2 cellular contexts compared by ENCODE assay signal in genomic region chr5:2031581-2031980, GRCh38.
A peak's percentile ranks its signal among the peaks of the same experiment; 100 is the strongest.
TF ChIP-seq lines count a peak whose summit lies in the region.

No MANE protein-coding gene starts in this region.

TF ChIP-seq in GM23338, 12 proteins besides CTCF, POLR2A, EP300 and RAD21:
- TF ChIP-seq EZH2phosphoT487 (IDR thresholded peaks at IDR 0.05; ENCODE audit: unreplicated experiment) (no peak), JUNB (IDR thresholded peaks at IDR 0.05; ENCODE audit: unreplicated experiment) (no peak), ZNF114 (CRISPR knock-in tag; IDR thresholded peaks at IDR 0.05) (no peak), ZNF462 (CRISPR knock-in tag; IDR thresholded peaks at IDR 0.05) (no peak), ZNF331 (CRISPR knock-in tag; IDR thresholded peaks at IDR 0.05; ENCODE audit: low read depth) (no peak), STAT1 (IDR thresholded peaks at IDR 0.05; ENCODE audit: unreplicated experiment) (no peak), NANOG (IDR thresholded peaks at IDR 0.05; ENCODE audit: borderline replicate concordance) (no peak), CREB1 (CRISPR knock-in tag; IDR thresholded peaks at IDR 0.05; ENCODE audit: low read depth) (no peak), POLR2AphosphoS5 (IDR thresholded peaks at IDR 0.05; ENCODE audit: low read depth) (no peak), EZH2 (IDR thresholded peaks at IDR 0.05; ENCODE audit: low read depth, unreplicated experiment) (no peak)
- TF ChIP-seq, protein P1, sequence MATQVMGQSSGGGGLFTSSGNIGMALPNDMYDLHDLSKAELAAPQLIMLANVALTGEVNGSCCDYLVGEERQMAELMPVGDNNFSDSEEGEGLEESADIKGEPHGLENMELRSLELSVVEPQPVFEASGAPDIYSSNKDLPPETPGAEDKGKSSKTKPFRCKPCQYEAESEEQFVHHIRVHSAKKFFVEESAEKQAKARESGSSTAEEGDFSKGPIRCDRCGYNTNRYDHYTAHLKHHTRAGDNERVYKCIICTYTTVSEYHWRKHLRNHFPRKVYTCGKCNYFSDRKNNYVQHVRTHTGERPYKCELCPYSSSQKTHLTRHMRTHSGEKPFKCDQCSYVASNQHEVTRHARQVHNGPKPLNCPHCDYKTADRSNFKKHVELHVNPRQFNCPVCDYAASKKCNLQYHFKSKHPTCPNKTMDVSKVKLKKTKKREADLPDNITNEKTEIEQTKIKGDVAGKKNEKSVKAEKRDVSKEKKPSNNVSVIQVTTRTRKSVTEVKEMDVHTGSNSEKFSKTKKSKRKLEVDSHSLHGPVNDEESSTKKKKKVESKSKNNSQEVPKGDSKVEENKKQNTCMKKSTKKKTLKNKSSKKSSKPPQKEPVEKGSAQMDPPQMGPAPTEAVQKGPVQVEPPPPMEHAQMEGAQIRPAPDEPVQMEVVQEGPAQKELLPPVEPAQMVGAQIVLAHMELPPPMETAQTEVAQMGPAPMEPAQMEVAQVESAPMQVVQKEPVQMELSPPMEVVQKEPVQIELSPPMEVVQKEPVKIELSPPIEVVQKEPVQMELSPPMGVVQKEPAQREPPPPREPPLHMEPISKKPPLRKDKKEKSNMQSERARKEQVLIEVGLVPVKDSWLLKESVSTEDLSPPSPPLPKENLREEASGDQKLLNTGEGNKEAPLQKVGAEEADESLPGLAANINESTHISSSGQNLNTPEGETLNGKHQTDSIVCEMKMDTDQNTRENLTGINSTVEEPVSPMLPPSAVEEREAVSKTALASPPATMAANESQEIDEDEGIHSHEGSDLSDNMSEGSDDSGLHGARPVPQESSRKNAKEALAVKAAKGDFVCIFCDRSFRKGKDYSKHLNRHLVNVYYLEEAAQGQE (IDR thresholded peaks at IDR 0.05; ENCODE audit: unreplicated experiment), result no peak
- TF ChIP-seq, protein P2, sequence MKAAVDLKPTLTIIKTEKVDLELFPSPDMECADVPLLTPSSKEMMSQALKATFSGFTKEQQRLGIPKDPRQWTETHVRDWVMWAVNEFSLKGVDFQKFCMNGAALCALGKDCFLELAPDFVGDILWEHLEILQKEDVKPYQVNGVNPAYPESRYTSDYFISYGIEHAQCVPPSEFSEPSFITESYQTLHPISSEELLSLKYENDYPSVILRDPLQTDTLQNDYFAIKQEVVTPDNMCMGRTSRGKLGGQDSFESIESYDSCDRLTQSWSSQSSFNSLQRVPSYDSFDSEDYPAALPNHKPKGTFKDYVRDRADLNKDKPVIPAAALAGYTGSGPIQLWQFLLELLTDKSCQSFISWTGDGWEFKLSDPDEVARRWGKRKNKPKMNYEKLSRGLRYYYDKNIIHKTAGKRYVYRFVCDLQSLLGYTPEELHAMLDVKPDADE (IDR thresholded peaks at IDR 0.05), result no peak

TF ChIP-seq in H1, 55 proteins besides CTCF, POLR2A, EP300 and RAD21:
- no peak for TF ChIP-seq GTF2F1 (IDR thresholded peaks at IDR 0.05; ENCODE audit: borderline replicate concordance, low read depth, low read length)
- TF ChIP-seq RFX5 (IDR thresholded peaks at IDR 0.05; ENCODE audit: borderline replicate concordance, low read depth, low read length), result no peak
- no peak for TF ChIP-seq SP2 (IDR thresholded peaks at IDR 0.05; ENCODE audit: low read length)
- 0 out of 2 replicates have a peak, but pooled peaks have one; percentile 12 for TF ChIP-seq MAX (IDR thresholded peaks at IDR 0.05)
- TF ChIP-seq, protein P3, sequence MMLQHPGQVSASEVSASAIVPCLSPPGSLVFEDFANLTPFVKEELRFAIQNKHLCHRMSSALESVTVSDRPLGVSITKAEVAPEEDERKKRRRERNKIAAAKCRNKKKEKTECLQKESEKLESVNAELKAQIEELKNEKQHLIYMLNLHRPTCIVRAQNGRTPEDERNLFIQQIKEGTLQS (IDR thresholded peaks at IDR 0.05; ENCODE audit: insufficient read depth, low read depth, low read length), result no peak
- no peak for TF ChIP-seq USF2 (IDR thresholded peaks at IDR 0.05; ENCODE audit: low read length)
